ENCODE assay signal across 22 cellular contexts in the genomic region with DNA sequence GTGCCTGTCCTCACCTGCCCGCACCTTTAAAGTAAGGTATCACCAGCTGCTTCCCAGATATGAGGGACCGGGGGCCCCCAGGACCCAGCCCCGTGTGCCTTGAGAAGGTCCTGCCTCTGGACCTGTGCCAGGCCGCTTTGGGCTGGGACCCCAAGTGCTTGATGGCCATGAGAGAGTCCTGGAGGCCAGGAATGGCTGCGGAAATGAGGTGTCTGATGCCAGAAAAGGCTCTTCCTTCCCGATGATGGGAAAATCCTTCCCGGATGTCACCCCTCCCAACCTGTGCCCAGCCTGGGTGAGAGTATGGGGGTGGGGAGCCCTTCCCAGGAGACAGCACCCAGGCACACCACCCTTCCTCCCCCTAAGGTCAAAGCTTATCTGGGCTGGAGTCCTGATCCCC. TPM values are rescaled to one million over a fixed set of nuclear protein-coding genes. Genes with fewer than 3 reads are reported as not detected.
DNase-seq lines count a peak whose midpoint lies in the region; ATAC-seq and TF ChIP-seq lines count a peak whose summit lies in the region.
"Had no signal": no experiment of that assay in that cellular context is flagged by ENCODE, and none has a peak within 500 bp of the region (broad histone marks: within the 10 kb centered on the region; RNA-seq: fewer than 3 reads in every experiment).

No MANE protein-coding gene starts in this region.

- no peak for ATAC-seq in HG03469 (IDR thresholded peaks at IDR 0.05; ENCODE audit: unreplicated experiment)
- ATAC-seq in left colon, result no peak
- ATAC-seq: activated T-helper 17 cell treated with anti-CD3 and anti-CD28 coated beads, Interleukin-2, amount 50 U/mL, for 72 hours; naive thymus-derived CD4-positive, alpha-beta T cell; stimulated activated naive CD8-positive, alpha-beta T cell treated with anti-CD3 and anti-CD28 coated beads, Interleukin-15, amount 100 ng/mL, for 72 hours had no signal

- H3K4me1 ChIP-seq in BLaER1 (peaks cover 99% of the 10 kb centered on the region), liver (ENCODE audit: control insufficient read depth in 4 of 4, insufficient read depth in 4 of 4, low read length in 3 of 4) (peaks cover 11 to 41% (median 28%) of the 10 kb centered on the region in 4 donors), stomach (peaks cover 77 to 99% (median 90%) of the 10 kb centered on the region in 4 donors)

- DNase-seq in RWPE1 (ENCODE audit: low spot score) (no peak), stomach (no peak), left colon (no peak), LoVo (ENCODE audit: low spot score) (no peak)
- DNase-seq: activated CD4-positive, alpha-beta T cell treated with anti-CD3 and anti-CD28 coated beads, Interleukin-2, amount 10 ng/mL, durations not matched to agents 7 days and 5 days; activated naive CD8-positive, alpha-beta T cell treated with anti-CD3 and anti-CD28 coated beads for 36 hours; DMS79 treated with DMSO at 0.1 percent for 48 hours; HFFc6; naive thymus-derived CD4-positive, alpha-beta T cell; NCI-H146; NCI-H69; SJCRH30; stimulated activated CD4-positive, alpha-beta T cell treated with anti-CD3 and anti-CD28 coated beads, Interleukin-4, amount 100 ng/mL, for 24 hours; stimulated activated naive CD8-positive, alpha-beta T cell treated with anti-CD3 and anti-CD28 coated beads, Interleukin-15, amount 100 ng/mL, for 72 hours had no signal

- H3K4me3 ChIP-seq in BLaER1, result no peak overlapping the region
- no peak overlapping the region for H3K4me3 ChIP-seq in liver (ENCODE audit: low read depth in 1 of 3, low read length in 3 of 3)
- H3K4me3 ChIP-seq in stomach, result peak overlapping the region in 1 of 4 donors; percentile 3
- H3K4me3 ChIP-seq: hepatocyte, SJCRH30, smooth muscle cell had no signal

- H3K36me3 ChIP-seq in BLaER1 (peaks cover 49% of the 10 kb centered on the region), liver (ENCODE audit: control insufficient read depth in 4 of 4, insufficient read depth in 3 of 4, low read depth in 1 of 4, low read length in 3 of 4) (no peaks in the 10 kb centered on the region), stomach (peaks cover 0 to 8% (median 6%) of the 10 kb centered on the region in 4 donors)
- H3K36me3 ChIP-seq: SJCRH30 had no signal

- TF ChIP-seq RAD21 in liver (IDR thresholded peaks at IDR 0.05), result no peak

- H3K9ac ChIP-seq in BLaER1, result no peak overlapping the region
- H3K9ac ChIP-seq in liver (ENCODE audit: low read depth in 1 of 2, low read length in 2 of 2), result no peak overlapping the region

- 81% methylated on average over 7 of the region's 7 CpGs for WGBS in liver
- WGBS in stomach, 5 donors, result 42 to 76% (median 69%) methylated on average over 5 to 7 of the region's 7 CpGs

- intact Hi-C loops in stomach (cut with DNase I; ENCODE audit: low total_unique reads), result no loop called here
- intact Hi-C loops in left colon (cut with DNase I, micrococcal nuclease), result no loop called here

- H3K27me3 ChIP-seq in BLaER1 (no peaks in the 10 kb centered on the region; the same call in 1 of the 2 replicates), liver (ENCODE audit: control insufficient read depth in 4 of 4, insufficient read depth in 4 of 4, low read length in 3 of 4) (no peaks in the 10 kb centered on the region), stomach (no peaks in the 10 kb centered on the region)
- H3K27me3 ChIP-seq: hepatocyte, SJCRH30 had no signal

- no peak for TF ChIP-seq POLR2A in stomach (IDR thresholded peaks at IDR 0.05)

- TF ChIP-seq EP300 in stomach (IDR thresholded peaks at IDR 0.05), result no peak

- CTCF ChIA-PET in RWPE1 (lab: Yijun Ruan, JAX), result no interaction called here

- TF ChIP-seq CTCF in RWPE1 (conservative IDR thresholded peaks at IDR 0.05; ENCODE audit: low read depth) (no peak), liver (IDR thresholded peaks at IDR 0.05; ENCODE audit: low read depth, low read length, missing input control) (no peak), stomach (IDR thresholded peaks at IDR 0.05) (no peak)

- H3K9me3 ChIP-seq in BLaER1 (no peaks in the 10 kb centered on the region), liver (ENCODE audit: control insufficient read depth in 4 of 4, low read length in 3 of 4) (no peaks in the 10 kb centered on the region), stomach (no peaks in the 10 kb centered on the region)
- H3K9me3 ChIP-seq: SJCRH30 had no signal

- H4K20me1 ChIP-seq in BLaER1, result peaks cover 76% of the 10 kb centered on the region

- H3K27ac ChIP-seq in BLaER1 (0 out of 2 replicates have a peak overlapping the region, but pooled peaks have one; percentile 77), RWPE1 (peak overlapping the region; percentile 99), liver (ENCODE audit: low read depth in 1 of 2, low read length in 2 of 2) (peak overlapping the region; percentile 25 to 29), stomach (peak overlapping the region; percentile 19 to 90 (median 85))
- H3K27ac ChIP-seq: hepatocyte, HL-60, SJCRH30 had no signal

- peak overlapping the region; percentile 83 for H3K4me2 ChIP-seq in BLaER1
- H3K4me2 ChIP-seq: hepatocyte, smooth muscle cell had no signal

- POLR2A ChIA-PET in RWPE1 (lab: Yijun Ruan, JAX; ENCODE audit: low non-redundant PET), result no interaction called here

TF ChIP-seq in liver, 16 proteins besides CTCF, POLR2A, EP300 and RAD21:
- TF ChIP-seq, protein P1, sequence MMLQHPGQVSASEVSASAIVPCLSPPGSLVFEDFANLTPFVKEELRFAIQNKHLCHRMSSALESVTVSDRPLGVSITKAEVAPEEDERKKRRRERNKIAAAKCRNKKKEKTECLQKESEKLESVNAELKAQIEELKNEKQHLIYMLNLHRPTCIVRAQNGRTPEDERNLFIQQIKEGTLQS (IDR thresholded peaks at IDR 0.05), result no peak
- TF ChIP-seq, protein P2, sequence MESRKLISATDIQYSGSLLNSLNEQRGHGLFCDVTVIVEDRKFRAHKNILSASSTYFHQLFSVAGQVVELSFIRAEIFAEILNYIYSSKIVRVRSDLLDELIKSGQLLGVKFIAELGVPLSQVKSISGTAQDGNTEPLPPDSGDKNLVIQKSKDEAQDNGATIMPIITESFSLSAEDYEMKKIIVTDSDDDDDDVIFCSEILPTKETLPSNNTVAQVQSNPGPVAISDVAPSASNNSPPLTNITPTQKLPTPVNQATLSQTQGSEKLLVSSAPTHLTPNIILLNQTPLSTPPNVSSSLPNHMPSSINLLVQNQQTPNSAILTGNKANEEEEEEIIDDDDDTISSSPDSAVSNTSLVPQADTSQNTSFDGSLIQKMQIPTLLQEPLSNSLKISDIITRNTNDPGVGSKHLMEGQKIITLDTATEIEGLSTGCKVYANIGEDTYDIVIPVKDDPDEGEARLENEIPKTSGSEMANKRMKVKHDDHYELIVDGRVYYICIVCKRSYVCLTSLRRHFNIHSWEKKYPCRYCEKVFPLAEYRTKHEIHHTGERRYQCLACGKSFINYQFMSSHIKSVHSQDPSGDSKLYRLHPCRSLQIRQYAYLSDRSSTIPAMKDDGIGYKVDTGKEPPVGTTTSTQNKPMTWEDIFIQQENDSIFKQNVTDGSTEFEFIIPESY (IDR thresholded peaks at IDR 0.05), result no peak
- TF ChIP-seq YY1 (IDR thresholded peaks at IDR 0.05) (no peak), FOXA2 (IDR thresholded peaks at IDR 0.05) (no peak), HNF4A (conservative IDR thresholded peaks at IDR 0.05) (no peak), EGR1 (IDR thresholded peaks at IDR 0.05; ENCODE audit: low read depth in 2 of 2) (no peak), TAF1 (conservative IDR thresholded peaks at IDR 0.05) (no peak), JUND (IDR thresholded peaks at IDR 0.05) (no peak), HNF4G (IDR thresholded peaks at IDR 0.05) (no peak), RXRA (IDR thresholded peaks at IDR 0.05) (no peak), SP1 (IDR thresholded peaks at IDR 0.05) (no peak), FOXA1 (IDR thresholded peaks at IDR 0.05) (no peak), NR2F2 (IDR thresholded peaks at IDR 0.05) (no peak)
- TF ChIP-seq, protein P3, sequence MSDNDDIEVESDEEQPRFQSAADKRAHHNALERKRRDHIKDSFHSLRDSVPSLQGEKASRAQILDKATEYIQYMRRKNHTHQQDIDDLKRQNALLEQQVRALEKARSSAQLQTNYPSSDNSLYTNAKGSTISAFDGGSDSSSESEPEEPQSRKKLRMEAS (IDR thresholded peaks at IDR 0.05), result no peak
- TF ChIP-seq, protein P4, sequence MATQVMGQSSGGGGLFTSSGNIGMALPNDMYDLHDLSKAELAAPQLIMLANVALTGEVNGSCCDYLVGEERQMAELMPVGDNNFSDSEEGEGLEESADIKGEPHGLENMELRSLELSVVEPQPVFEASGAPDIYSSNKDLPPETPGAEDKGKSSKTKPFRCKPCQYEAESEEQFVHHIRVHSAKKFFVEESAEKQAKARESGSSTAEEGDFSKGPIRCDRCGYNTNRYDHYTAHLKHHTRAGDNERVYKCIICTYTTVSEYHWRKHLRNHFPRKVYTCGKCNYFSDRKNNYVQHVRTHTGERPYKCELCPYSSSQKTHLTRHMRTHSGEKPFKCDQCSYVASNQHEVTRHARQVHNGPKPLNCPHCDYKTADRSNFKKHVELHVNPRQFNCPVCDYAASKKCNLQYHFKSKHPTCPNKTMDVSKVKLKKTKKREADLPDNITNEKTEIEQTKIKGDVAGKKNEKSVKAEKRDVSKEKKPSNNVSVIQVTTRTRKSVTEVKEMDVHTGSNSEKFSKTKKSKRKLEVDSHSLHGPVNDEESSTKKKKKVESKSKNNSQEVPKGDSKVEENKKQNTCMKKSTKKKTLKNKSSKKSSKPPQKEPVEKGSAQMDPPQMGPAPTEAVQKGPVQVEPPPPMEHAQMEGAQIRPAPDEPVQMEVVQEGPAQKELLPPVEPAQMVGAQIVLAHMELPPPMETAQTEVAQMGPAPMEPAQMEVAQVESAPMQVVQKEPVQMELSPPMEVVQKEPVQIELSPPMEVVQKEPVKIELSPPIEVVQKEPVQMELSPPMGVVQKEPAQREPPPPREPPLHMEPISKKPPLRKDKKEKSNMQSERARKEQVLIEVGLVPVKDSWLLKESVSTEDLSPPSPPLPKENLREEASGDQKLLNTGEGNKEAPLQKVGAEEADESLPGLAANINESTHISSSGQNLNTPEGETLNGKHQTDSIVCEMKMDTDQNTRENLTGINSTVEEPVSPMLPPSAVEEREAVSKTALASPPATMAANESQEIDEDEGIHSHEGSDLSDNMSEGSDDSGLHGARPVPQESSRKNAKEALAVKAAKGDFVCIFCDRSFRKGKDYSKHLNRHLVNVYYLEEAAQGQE (IDR thresholded peaks at IDR 0.05), result no peak
TF ChIP-seq in liver: peak in this region for 0.

RNA-seq across cellular contexts. Expression of a gene that starts 14.1 kb away (rescaled TPM):
- total RNA-seq in liver, result 1 to 10 TPM; 1.6 to 4.8 TPM
- polyA plus RNA-seq in liver, result 1 to 10 TPM in 1 of 2 donors, under 1 TPM in 1; 0.60 to 2.7 TPM
- 10 to 100 TPM; 11.9 to 34.5 (median 31.2) TPM for total RNA-seq in stomach
- 10 to 100 TPM in 2 of 3 donors, 1 to 10 TPM in 1; 8.9 to 33.8 (median 14.6) TPM for polyA plus RNA-seq in stomach
- 10 to 100 TPM; 11.5 to 12.1 TPM for total RNA-seq in left colon
- total RNA-seq: activated CD4-positive, alpha-beta T cell treated with anti-CD3 and anti-CD28 coated beads, Interleukin-2, amount 10 ng/mL, durations not matched to agents 7 days and 5 days had no signal
- polyA plus RNA-seq: naive thymus-derived CD4-positive, alpha-beta T cell had no signal

RNA-seq across cellular contexts. Expression of a gene that starts 22.2 kb away (rescaled TPM):
- under 1 TPM in 1 of 2 donors, not detected in 1; 0.08 TPM for total RNA-seq in liver
- polyA plus RNA-seq in liver, result not detected
- total RNA-seq in stomach, result not detected
- polyA plus RNA-seq in stomach, result not detected
- total RNA-seq in left colon, result not detected
- total RNA-seq: activated CD4-positive, alpha-beta T cell treated with anti-CD3 and anti-CD28 coated beads, Interleukin-2, amount 10 ng/mL, durations not matched to agents 7 days and 5 days; activated T-helper 17 cell treated with anti-CD3 and anti-CD28 coated beads, Interleukin-2, amount 50 U/mL, for 72 hours; hepatocyte; HFFc6; mesenteric fat pad; smooth muscle cell had no signal
- polyA plus RNA-seq: hepatocyte; naive thymus-derived CD4-positive, alpha-beta T cell; smooth muscle cell had no signal

RNA-seq across cellular contexts. Expression of a gene that starts 35.8 kb away (rescaled TPM):
- total RNA-seq in liver, result 100 to 1,000 TPM in 1 of 2 donors, 10 to 100 TPM in 1; 98.1 to 166 TPM
- 100 to 1,000 TPM; 114 to 180 TPM for polyA plus RNA-seq in liver
- 1 to 10 TPM in 1 of 5 donors, not detected in 4; 3.1 TPM for total RNA-seq in stomach
- 1 to 10 TPM in 1 of 3 donors, under 1 TPM in 2; 0.15 to 1.1 (median 0.93) TPM for polyA plus RNA-seq in stomach
- not detected for total RNA-seq in left colon
- total RNA-seq: activated CD4-positive, alpha-beta T cell treated with anti-CD3 and anti-CD28 coated beads, Interleukin-2, amount 10 ng/mL, durations not matched to agents 7 days and 5 days had no signal
- polyA plus RNA-seq: naive thymus-derived CD4-positive, alpha-beta T cell had no signal

Comparison
In these comparisons a context has a peak if more than half of its experiments do, and no peak if none do; other contexts are left out.
1. H3K27ac ChIP-seq: peak in every context shown above with its lines; median percentile 99 in RWPE1; 85 in stomach; 77 in BLaER1; 27 in liver.
2. RNA of a gene that starts 35.8 kb away (total RNA-seq): 98.1 to 166 TPM in liver; not detected in left colon and 3.1 TPM in stomach; every median in the first group is over 10 times any median in the second.